ENCODE assay signal across 14 cellular contexts in the genomic region with DNA sequence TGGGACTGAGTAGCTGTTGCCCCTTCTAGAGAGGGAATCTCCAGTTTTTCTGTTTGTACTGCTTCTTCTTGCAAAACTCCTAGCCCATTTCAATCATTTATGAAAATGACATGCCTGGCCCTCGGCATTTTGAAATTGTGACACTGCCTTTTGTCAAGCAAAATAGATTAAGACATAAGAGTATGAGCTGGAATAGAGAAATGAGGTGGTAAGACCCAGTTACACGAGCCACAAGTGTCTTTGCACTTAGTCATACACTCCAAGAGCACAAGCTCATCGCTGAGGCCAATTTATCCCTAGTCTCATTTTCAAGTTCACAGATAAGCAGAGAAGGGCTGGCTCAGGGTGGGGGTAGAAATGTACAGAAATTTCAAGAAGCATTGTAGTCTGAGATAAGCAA. TPM values are rescaled to one million over a fixed set of nuclear protein-coding genes. Genes with fewer than 3 reads are reported as not detected.
DNase-seq lines count a peak whose midpoint lies in the region; ATAC-seq and TF ChIP-seq lines count a peak whose summit lies in the region.
"Had no signal": no experiment of that assay in that cellular context is flagged by ENCODE, and none has a peak within 500 bp of the region (broad histone marks: within the 10 kb centered on the region; RNA-seq: fewer than 3 reads in every experiment).

No MANE protein-coding gene starts in this region.

- no peaks in the 10 kb centered on the region for H4K20me1 ChIP-seq in HCT116 (ENCODE audit: insufficient read depth)

- TF ChIP-seq RAD21 in HCT116 (IDR thresholded peaks at IDR 0.05; ENCODE audit: low read depth), result no peak

- peaks cover 36 to 39% of the 10 kb centered on the region in 2 experiments for H3K4me1 ChIP-seq in HCT116 (ENCODE audit: control insufficient read depth in 1 of 2, insufficient read depth in 2 of 2, low read length in 2 of 2)
- H3K4me1 ChIP-seq: BLaER1 treated with 17β-estradiol and CSF1 and Interleukin-3, amounts not matched to agents 10 nM and 100 nM had no signal

- H3K79me2 ChIP-seq in HCT116 (ENCODE audit: insufficient read depth, low read length), result no peaks in the 10 kb centered on the region

- H3K9ac ChIP-seq in HCT116 (ENCODE audit: low read length), result peak overlapping the region; percentile 5; the same call in 1 of the 2 replicates
- H3K9ac ChIP-seq: BLaER1 treated with 17β-estradiol and CSF1 and Interleukin-3, amounts not matched to agents 10 nM and 100 nM had no signal

- peak; percentile 93 for DNase-seq in A172 (ENCODE audit: low spot score)
- peak; percentile 10 for DNase-seq in HCT116 (ENCODE audit: low read depth, low spot score)
- peak; percentile 63 for DNase-seq in SW480 (ENCODE audit: low spot score)
- peak; percentile 82 for DNase-seq in glomerular visceral epithelial cell (ENCODE audit: extremely low spot score)
- no peak for DNase-seq in stimulated activated naive CD4-positive, alpha-beta T cell treated with Interleukin-2 at 50 U/mL for 16 hours (lab: John Stamatoyannopoulos, UW)
- DNase-seq: activated CD4-positive, alpha-beta T cell treated with anti-CD3 and anti-CD28 coated beads for 1 hour; activated naive CD4-positive, alpha-beta T cell treated with Interleukin-2 at 50 U/mL for 16 hours had no signal

- H3K4me3 ChIP-seq in HCT116 (replicated peaks in 1 of 2; ENCODE audit: low read depth in 1 of 2, low read length in 2 of 2), result peak overlapping the region in 1 of 2 experiments; percentile 4; a peak in 1 of 4 replicates
- H3K4me3 ChIP-seq: BLaER1 treated with 17β-estradiol and CSF1 and Interleukin-3, amounts not matched to agents 10 nM and 100 nM; lung had no signal

- peak; percentile 53; the same call in 1 of the 2 replicates for ATAC-seq in HCT116
- no peak for ATAC-seq in GM18498 (IDR thresholded peaks at IDR 0.05; ENCODE audit: unreplicated experiment)
- ATAC-seq in GM19035 (IDR thresholded peaks at IDR 0.05; ENCODE audit: unreplicated experiment), result no peak
- ATAC-seq in GM21576 (IDR thresholded peaks at IDR 0.05; ENCODE audit: unreplicated experiment), result no peak
- ATAC-seq: stimulated activated memory B cell treated with anti-CD40 and anti-IgM and Interleukin-4, amounts not matched to agents 10 μg/mL and 1 μg/mL and 100 μg/mL, for 72 hours had no signal

- H3K9me3 ChIP-seq in HCT116 (ENCODE audit: control insufficient read depth in 1 of 2, insufficient read depth in 1 of 2, low read depth in 1 of 2, low read length in 2 of 2), result no peaks in the 10 kb centered on the region
- H3K9me3 ChIP-seq: BLaER1 treated with 17β-estradiol and CSF1 and Interleukin-3, amounts not matched to agents 10 nM and 100 nM had no signal

- RAD21 ChIA-PET in HCT116 (lab: Charles Lee; ENCODE audit: low non-redundant PET in 1 of 2, low total read pairs in 2 of 2, uncharacterized antibody in 2 of 2, unreplicated experiment in 2 of 2), result no interaction called here

- no peak for TF ChIP-seq CTCF in HCT116 (IDR thresholded peaks at IDR 0.05 in 2 of 3, conservative IDR thresholded peaks at IDR 0.05 in 1 of 3; ENCODE audit: borderline replicate concordance in 1 of 3, insufficient read depth in 1 of 3, low read depth in 2 of 3, low read length in 2 of 3)

- no TSS peak for BruUV-seq in HCT116 (replicated peaks; lab: Mats Ljungman, UMichigan)

- H3K4me2 ChIP-seq in HCT116 (ENCODE audit: low read length), result peak overlapping the region; percentile 70
- H3K4me2 ChIP-seq: BLaER1 treated with 17β-estradiol and CSF1 and Interleukin-3, amounts not matched to agents 10 nM and 100 nM had no signal

- peaks cover 5% of the 10 kb centered on the region; the same call in 1 of the 2 replicates for H3K27me3 ChIP-seq in HCT116 (ENCODE audit: insufficient read depth, low read length)
- H3K27me3 ChIP-seq: BLaER1 treated with 17β-estradiol and CSF1 and Interleukin-3, amounts not matched to agents 10 nM and 100 nM had no signal

- intact Hi-C loops in HCT116 (cut with micrococcal nuclease), result no loop called here

- CTCF ChIA-PET in HCT116 (lab: Charles Lee), result interaction anchor here (0.9 kb wide), 1 partner anchor 284 kb away, joined by 3 read pairs; no protein-coding TSS in a partner anchor

- peak overlapping the region; percentile 5; the same call in 1 of the 2 replicates for H3K27ac ChIP-seq in HCT116 (ENCODE audit: low read depth, low read length)
- H3K27ac ChIP-seq: BLaER1 treated with 17β-estradiol and CSF1 and Interleukin-3, amounts not matched to agents 10 nM and 100 nM had no signal

- no peak for TF ChIP-seq POLR2A in HCT116 (IDR thresholded peaks at IDR 0.05; ENCODE audit: borderline replicate concordance, extremely low read depth, insufficient read depth, insufficient read length)

- no peaks in the 10 kb centered on the region for H3K36me3 ChIP-seq in HCT116 (ENCODE audit: control insufficient read depth in 1 of 2, insufficient read depth in 2 of 2, low read length in 2 of 2)
- H3K36me3 ChIP-seq: BLaER1 treated with 17β-estradiol and CSF1 and Interleukin-3, amounts not matched to agents 10 nM and 100 nM had no signal

- H2AFZ ChIP-seq in HCT116 (ENCODE audit: low read depth, low read length, poor library complexity, severe bottlenecking), result no peak overlapping the region

- no peaks in the 10 kb centered on the region for H3K9me2 ChIP-seq in HCT116 (ENCODE audit: insufficient read depth)

- POLR2A ChIA-PET in HCT116 (lab: Charles Lee), result no interaction called here

TF ChIP-seq in HCT116, 20 proteins besides CTCF, POLR2A, EP300 and RAD21:
- TF ChIP-seq SIN3A (IDR thresholded peaks at IDR 0.05; ENCODE audit: low read depth), result no peak
- TF ChIP-seq FOSL1 (IDR thresholded peaks at IDR 0.05; ENCODE audit: low read depth), result 0 out of 2 replicates have a peak, but pooled peaks have one; percentile 18
- no peak for TF ChIP-seq EZH2 (IDR thresholded peaks at IDR 0.05)
- no peak for TF ChIP-seq POLR2AphosphoS5 (IDR thresholded peaks at IDR 0.05; ENCODE audit: low read depth, low read length)
- no peak for TF ChIP-seq REST (IDR thresholded peaks at IDR 0.05; ENCODE audit: low read depth)
- no peak for TF ChIP-seq ZFX (IDR thresholded peaks at IDR 0.05)

RNA-seq across cellular contexts. Expression of gene MAP1B, which starts 40.6 kb away (rescaled TPM):
- total RNA-seq in A172 (2014; rRNA removed; shearing (Covaris generic)), result 98.8 and 137 TPM in 2 replicates
- 8.9 TPM for total RNA-seq in HCT116 (2021; ENCODE audit: unreplicated experiment)
- polyA plus RNA-seq in HCT116 (2012), result 5.7 and 8.1 TPM in 2 replicates
- total RNA-seq: OCI-LY7 had no signal

Comparison
In these comparisons a context has a peak if more than half of its experiments do, and no peak if none do; other contexts are left out.
1. RNA of gene MAP1B, which starts 40.6 kb away (total RNA-seq): 98.8 to 137 TPM in A172; 8.9 TPM in HCT116 (single experiment); every median in the first group is over 10 times any median in the second.